ENCODE assay signal across 33 cellular contexts in genomic region chr1:224897928-224898327, GRCh38. TPM values are rescaled to one million over a fixed set of nuclear protein-coding genes. Genes with fewer than 3 reads are reported as not detected.
"Had no signal": no experiment of that assay in that cellular context is flagged by ENCODE, and none has a peak within 500 bp of the region (broad histone marks: within the 10 kb centered on the region; RNA-seq: fewer than 3 reads in every experiment).

No MANE protein-coding gene starts in this region.

- DNase-seq: activated effector memory CD4-positive, alpha-beta T cell treated with anti-CD3 and anti-CD28 coated beads, Interleukin-2, amount 50 U/mL, for 16 hours; activated effector memory CD4-positive, alpha-beta T cell treated with Interleukin-2 at 50 U/mL for 16 hours; activated gamma-delta T cell; activated gamma-delta T cell treated with Interleukin-2 at 50 U/mL for 16 hours; activated naive CD4-positive, alpha-beta T cell; activated naive CD4-positive, alpha-beta T cell treated with anti-CD3 and anti-CD28 coated beads for 36 hours; activated naive CD4-positive, alpha-beta T cell treated with anti-CD3 and anti-CD28 coated beads, Interleukin-2, amount 10 ng/mL, durations not matched to agents 7 days and 5 days; activated naive CD4-positive, alpha-beta T cell treated with anti-CD3 and anti-CD28 coated beads, Interleukin-2, amount 50 U/mL, for 16 hours; activated naive CD4-positive, alpha-beta T cell treated with Interleukin-2 at 50 U/mL for 16 hours; activated naive CD8-positive, alpha-beta T cell treated with anti-CD3 and anti-CD28 coated beads for 36 hours; activated naive CD8-positive, alpha-beta T cell treated with anti-CD3 and anti-CD28 coated beads, Interleukin-2, amount 10 ng/mL, durations not matched to agents 7 days and 5 days; activated naive CD8-positive, alpha-beta T cell treated with anti-CD3 and anti-CD28 coated beads, Interleukin-2, amount 50 U/mL, for 24 hours; activated T-cell treated with anti-CD3 and anti-CD28 coated beads, Interleukin-2, amount 50 U/mL, for 24 hours; activated T-cell treated with anti-CD3 and anti-CD28 coated beads, Interleukin-2, amount 50 U/mL, for 4 hours; activated T-cell treated with anti-CD3 and anti-CD28 coated beads, Interleukin-2, amount 50 U/mL, for 48 hours; activated T-cell treated with anti-CD3 and anti-CD28 coated beads, Interleukin-2, amount 50 U/mL, for 72 hours; adrenal gland; amniotic stem cell; amygdala; anterior cingulate cortex; aorta; body of pancreas; brain microvascular endothelial cell; caudate nucleus; central memory CD4-positive, alpha-beta T cell; cerebellar nuclear complex had no signal

- H3K4me3 ChIP-seq: adrenal gland, ascending aorta, body of pancreas, breast epithelium, cardiac muscle cell had no signal

- H3K27ac ChIP-seq: adrenal gland, ascending aorta, body of pancreas, brain microvascular endothelial cell, breast epithelium, cardiac muscle cell had no signal

- H3K27me3 ChIP-seq: adrenal gland, ascending aorta, body of pancreas, brain microvascular endothelial cell, breast epithelium, cardiac muscle cell had no signal

- H3K36me3 ChIP-seq: adrenal gland, ascending aorta, brain microvascular endothelial cell, breast epithelium, cardiac muscle cell had no signal

- ATAC-seq: activated naive CD4-positive, alpha-beta T cell treated with anti-CD3 and anti-CD28 coated beads, Interleukin-2, amount 50 U/mL, for 72 hours; activated naive CD8-positive, alpha-beta T cell treated with anti-CD3 and anti-CD28 coated beads, Interleukin-2, amount 50 U/mL, for 24 hours; activated T-cell treated with anti-CD3 and anti-CD28 coated beads, Interleukin-2, amount 50 U/mL, for 4 hours; activated T-cell treated with anti-CD3 and anti-CD28 coated beads, Interleukin-2, amount 50 U/mL, for 72 hours; activated T-helper 17 cell treated with anti-CD3 and anti-CD28 coated beads, Interleukin-2, amount 50 U/mL, for 72 hours; body of pancreas had no signal

- FAIRE-seq: astrocyte, bronchial epithelial cell had no signal

- H3K9me3 ChIP-seq: adrenal gland, ascending aorta, body of pancreas, breast epithelium had no signal

- H3K4me1 ChIP-seq: adrenal gland, ascending aorta, body of pancreas, breast epithelium had no signal

RNA-seq across cellular contexts. Expression of gene DNAH14, which starts 31.5 kb away (rescaled TPM):
- total RNA-seq: activated naive CD8-positive, alpha-beta T cell treated with anti-CD3 and anti-CD28 coated beads, Interleukin-2, amount 10 ng/mL, durations not matched to agents 7 days and 5 days had no signal
